Comparison of ENCODE assay signal across 10 cellular contexts in the genomic region with DNA sequence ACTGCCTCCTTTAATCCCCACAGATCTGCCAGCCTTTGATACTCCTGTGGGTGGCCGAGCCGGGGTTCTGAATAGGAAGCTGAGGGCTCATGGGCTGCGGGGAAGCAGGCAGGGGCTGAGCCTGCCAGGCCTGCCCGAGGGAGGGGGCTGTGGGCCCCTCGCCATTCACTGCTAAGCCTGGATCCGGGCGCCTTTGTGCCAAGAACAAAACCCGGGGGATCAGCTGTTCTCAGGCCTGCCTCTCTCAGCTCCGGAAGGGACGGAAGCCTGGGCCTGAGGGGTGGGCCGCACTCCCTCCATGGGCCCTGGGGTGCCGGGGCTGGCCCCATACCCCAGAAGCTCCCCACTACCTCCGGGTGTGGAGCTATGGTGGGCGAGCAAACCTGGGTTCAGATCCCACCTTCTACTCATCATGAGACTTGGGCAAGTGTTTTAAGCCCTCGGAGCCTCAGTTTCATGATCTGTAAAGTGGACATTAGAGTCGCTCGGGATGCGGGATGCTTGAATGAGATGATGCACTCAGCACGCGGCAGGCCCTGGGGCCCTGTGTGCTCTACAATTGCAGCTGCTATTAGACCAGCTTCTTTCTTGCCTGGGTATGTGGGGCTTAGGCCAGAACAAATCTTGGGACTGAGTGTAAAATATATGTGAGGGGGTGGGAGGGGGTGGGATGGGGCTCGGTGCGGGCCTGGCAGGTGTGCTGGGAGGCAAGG. TPM values are rescaled to one million over a fixed set of nuclear protein-coding genes. Genes with fewer than 3 reads are reported as not detected.
DNase-seq lines count a peak whose midpoint lies in the region; FAIRE-seq and TF ChIP-seq lines count a peak whose summit lies in the region.
"Had no signal": no experiment of that assay in that cellular context is flagged by ENCODE, and none has a peak within 500 bp of the region (broad histone marks: within the 10 kb centered on the region; RNA-seq: fewer than 3 reads in every experiment).

No MANE protein-coding gene starts in this region.

- H3K9me2 ChIP-seq in GM23248 (ENCODE audit: insufficient read depth), result no peaks in the 10 kb centered on the region

- H3K4me1 ChIP-seq in GM23248 (ENCODE audit: insufficient read depth) (peaks cover 40% of the 10 kb centered on the region), astrocyte (ENCODE audit: insufficient read depth, low read length) (peaks cover 51% of the 10 kb centered on the region), kidney (ENCODE audit: control insufficient read depth in 1 of 2, insufficient read depth in 1 of 2, low read depth in 1 of 2, low read length in 2 of 2) (peaks cover 26 to 29% of the 10 kb centered on the region in 2 donors), skeletal muscle satellite cell (ENCODE audit: control insufficient read depth, insufficient read depth, low read length) (peaks cover 54% of the 10 kb centered on the region)

- DNase-seq in GM23248 (no peak), astrocyte (ENCODE audit: low read depth) (no peak), kidney (peak; percentile 67), NCI-H526 (lab: John Stamatoyannopoulos, UW) (no peak), NCI-H2107 (lab: John Stamatoyannopoulos, UW) (no peak), DMS53 treated with DMSO at 0.1 percent for 48 hours (lab: John Stamatoyannopoulos, UW; ENCODE audit: unreplicated experiment) (no peak)
- DNase-seq in activated T-cell treated with anti-CD3 and anti-CD28 coated beads, Interleukin-2, amount 50 U/mL, for 24 hours, result no peak
- DNase-seq: CD4-positive, CD25-positive, alpha-beta regulatory T cell; stimulated activated CD4-positive, alpha-beta T cell treated with anti-CD3 and anti-CD28 coated beads, Interleukin-4, amount 100 ng/mL, for 4 hours had no signal

- H3K4me2 ChIP-seq in GM23248 (ENCODE audit: unreplicated experiment) (no peak overlapping the region), astrocyte (ENCODE audit: low read length) (no peak overlapping the region), skeletal muscle satellite cell (ENCODE audit: low read length) (no peak overlapping the region)

- H3K27ac ChIP-seq in GM23248 (no peak overlapping the region), astrocyte (ENCODE audit: low read depth, low read length) (peak overlapping the region; percentile 84), kidney (ENCODE audit: low read depth in 2 of 2, low read length in 2 of 2) (peak overlapping the region; percentile 82 to 87)

- peak overlapping the region; percentile 47 for H3K27ac Mint-ChIP-seq in astrocyte (ENCODE audit: unreplicated experiment)
- no peak overlapping the region for H3K27ac Mint-ChIP-seq in activated T-cell treated with anti-CD3 and anti-CD28 coated beads, Interleukin-2, amount 50 U/mL, for 24 hours

- peaks cover 4% of the 10 kb centered on the region for H3K27me3 Mint-ChIP-seq in astrocyte (ENCODE audit: low read depth, unreplicated experiment)
- H3K27me3 Mint-ChIP-seq in activated T-cell treated with anti-CD3 and anti-CD28 coated beads, Interleukin-2, amount 50 U/mL, for 24 hours, result no peaks in the 10 kb centered on the region
- H3K27me3 Mint-ChIP-seq: CD4-positive, CD25-positive, alpha-beta regulatory T cell had no signal

- no peaks in the 10 kb centered on the region for H3K9me3 Mint-ChIP-seq in astrocyte (ENCODE audit: unreplicated experiment)
- H3K9me3 Mint-ChIP-seq in activated T-cell treated with anti-CD3 and anti-CD28 coated beads, Interleukin-2, amount 50 U/mL, for 24 hours, result no peaks in the 10 kb centered on the region
- H3K9me3 Mint-ChIP-seq: CD4-positive, CD25-positive, alpha-beta regulatory T cell had no signal

- peaks cover 32% of the 10 kb centered on the region for H3K4me1 Mint-ChIP-seq in astrocyte (ENCODE audit: low read depth, unreplicated experiment)
- H3K4me1 Mint-ChIP-seq in activated T-cell treated with anti-CD3 and anti-CD28 coated beads, Interleukin-2, amount 50 U/mL, for 24 hours (ENCODE audit: low read depth), result no peaks in the 10 kb centered on the region

- FAIRE-seq in astrocyte (lab: Jason Lieb, UNC) (no peak), kidney (lab: Jason Lieb, UNC) (no peak)

- no peak overlapping the region for H3K4me3 ChIP-seq in GM23248
- no peak overlapping the region for H3K4me3 ChIP-seq in astrocyte (ENCODE audit: insufficient read depth, low read depth, low read length)
- no peak overlapping the region for H3K4me3 ChIP-seq in kidney (ENCODE audit: low read length in 2 of 2)
- H3K4me3 ChIP-seq in skeletal muscle satellite cell (ENCODE audit: low read length), result no peak overlapping the region

- H2AFZ ChIP-seq in GM23248, result no peak overlapping the region
- H2AFZ ChIP-seq in astrocyte (ENCODE audit: low read depth, low read length), result no peak overlapping the region

- 78 to 86% methylated on average over 19 to 22 of the region's 22 CpGs for WGBS in GM23248 (ENCODE audit: low coverage in 1 of 2, low lambda C conversion rate in 2 of 2, missing lambda C conversion rate in 2 of 2), 2 experiments

- H3K9me3 ChIP-seq in GM23248 (ENCODE audit: low read depth), result no peaks in the 10 kb centered on the region
- H3K9me3 ChIP-seq in astrocyte (ENCODE audit: insufficient read depth, low read depth, low read length), result no peaks in the 10 kb centered on the region
- no peaks in the 10 kb centered on the region for H3K9me3 ChIP-seq in kidney (ENCODE audit: control insufficient read depth in 1 of 2, low read length in 2 of 2)
- no peaks in the 10 kb centered on the region for H3K9me3 ChIP-seq in skeletal muscle satellite cell (replicated peaks; ENCODE audit: low read length)

- H3K36me3 ChIP-seq in GM23248 (ENCODE audit: low read depth), result no peaks in the 10 kb centered on the region
- no peaks in the 10 kb centered on the region for H3K36me3 ChIP-seq in astrocyte (ENCODE audit: insufficient read depth, low read length)
- H3K36me3 ChIP-seq in kidney (ENCODE audit: control insufficient read depth in 1 of 2, insufficient read depth in 2 of 2, low read length in 2 of 2), result no peaks in the 10 kb centered on the region
- no peaks in the 10 kb centered on the region for H3K36me3 ChIP-seq in skeletal muscle satellite cell (ENCODE audit: insufficient read depth, low read length)

- intact Hi-C loops in kidney (cut with DNase I), result no loop called here

- peaks cover 10% of the 10 kb centered on the region for H3F3A ChIP-seq in GM23248 (ENCODE audit: insufficient read depth)

- H3K79me2 ChIP-seq in GM23248 (ENCODE audit: insufficient read depth), result no peaks in the 10 kb centered on the region
- no peaks in the 10 kb centered on the region for H3K79me2 ChIP-seq in astrocyte (ENCODE audit: insufficient read depth, low read length)

- no peak for TF ChIP-seq CTCF in astrocyte (IDR thresholded peaks at IDR 0.05; ENCODE audit: insufficient read depth, low read depth, low read length)
- no peak for TF ChIP-seq CTCF in kidney (IDR thresholded peaks at IDR 0.05; ENCODE audit: borderline replicate concordance, extremely low read depth, insufficient read depth)

- H3K9ac ChIP-seq in GM23248 (peak overlapping the region; percentile 62), astrocyte (ENCODE audit: low read length) (peak overlapping the region; percentile 72), kidney (ENCODE audit: low read length in 2 of 2) (no peak overlapping the region), skeletal muscle satellite cell (ENCODE audit: low read depth, low read length) (peak overlapping the region; percentile 26)

- in situ Hi-C loops in GM23248 (cut with MboI), result no loop called here

- H3K27me3 ChIP-seq in GM23248 (replicated peaks; ENCODE audit: insufficient read depth) (no peaks in the 10 kb centered on the region; the same call in 1 of the 2 replicates), astrocyte (ENCODE audit: insufficient read depth, low read length) (no peaks in the 10 kb centered on the region), skeletal muscle satellite cell (ENCODE audit: control insufficient read depth, insufficient read depth, low read length) (no peaks in the 10 kb centered on the region)

- H3K36me3 Mint-ChIP-seq in astrocyte (ENCODE audit: low read depth, unreplicated experiment), result no peaks in the 10 kb centered on the region
- H3K36me3 Mint-ChIP-seq in activated T-cell treated with anti-CD3 and anti-CD28 coated beads, Interleukin-2, amount 50 U/mL, for 24 hours (ENCODE audit: low read depth), result no peaks in the 10 kb centered on the region
- H3K36me3 Mint-ChIP-seq: CD4-positive, CD25-positive, alpha-beta regulatory T cell had no signal

- no peaks in the 10 kb centered on the region for H4K20me1 ChIP-seq in GM23248 (ENCODE audit: insufficient read depth)
- no peaks in the 10 kb centered on the region for H4K20me1 ChIP-seq in astrocyte (ENCODE audit: insufficient read depth, low read length)

- no peak overlapping the region for H3K4me3 Mint-ChIP-seq in astrocyte (ENCODE audit: unreplicated experiment)
- H3K4me3 Mint-ChIP-seq in activated T-cell treated with anti-CD3 and anti-CD28 coated beads, Interleukin-2, amount 50 U/mL, for 24 hours, result no peak overlapping the region

RNA-seq across cellular contexts. Expression of gene EPHA2, which starts 19.2 kb away (rescaled TPM):
- total RNA-seq in GM23248 (2014; rRNA removed; shearing (Covaris generic)), result 20.4 and 21.7 TPM in 2 replicates
- 8.0 and 8.8 TPM in 2 replicates for polyA plus RNA-seq in GM23248 (2016; fragmentation: Nextera tagmentation; extraction: Ambion mirVana)
- total RNA-seq in astrocyte, result 117 and 140 TPM in 2 replicates
- total RNA-seq in kidney, result 34.2 TPM
- polyA plus RNA-seq in kidney (ENCODE audit: insufficient read depth, low read depth, low replicate concordance), result 5.5 TPM
- 8.3 and 8.4 TPM in 2 replicates for total RNA-seq in skeletal muscle satellite cell (2012; rRNA removed)
- total RNA-seq: CD4-positive, CD25-positive, alpha-beta regulatory T cell had no signal
- polyA plus RNA-seq: CD4-positive, CD25-positive, alpha-beta regulatory T cell had no signal

RNA-seq across cellular contexts. Expression of gene ARHGEF19, which starts 37.4 kb away (rescaled TPM):
- 8.6 and 12.1 TPM in 2 replicates for total RNA-seq in GM23248 (2014; rRNA removed; shearing (Covaris generic))
- polyA plus RNA-seq in GM23248 (2016; fragmentation: Nextera tagmentation; extraction: Ambion mirVana), result 13.3 and 14.2 TPM in 2 replicates
- 5.7 and 7.4 TPM in 2 replicates for total RNA-seq in astrocyte
- 8.2 TPM for total RNA-seq in kidney
- 3.5 TPM for polyA plus RNA-seq in kidney (ENCODE audit: insufficient read depth, low read depth, low replicate concordance)
- total RNA-seq in skeletal muscle satellite cell (2012; rRNA removed), result 4.6 and 4.8 TPM in 2 replicates

Comparison
In these comparisons a context has a peak if more than half of its experiments do, and no peak if none do; other contexts are left out.
1. H3K9ac ChIP-seq: peak in GM23248 (single experiment), astrocyte (single experiment) and skeletal muscle satellite cell (single experiment); none in kidney (0 of 2).